ENCODE assay signal across 8 cellular contexts in the genomic region with DNA sequence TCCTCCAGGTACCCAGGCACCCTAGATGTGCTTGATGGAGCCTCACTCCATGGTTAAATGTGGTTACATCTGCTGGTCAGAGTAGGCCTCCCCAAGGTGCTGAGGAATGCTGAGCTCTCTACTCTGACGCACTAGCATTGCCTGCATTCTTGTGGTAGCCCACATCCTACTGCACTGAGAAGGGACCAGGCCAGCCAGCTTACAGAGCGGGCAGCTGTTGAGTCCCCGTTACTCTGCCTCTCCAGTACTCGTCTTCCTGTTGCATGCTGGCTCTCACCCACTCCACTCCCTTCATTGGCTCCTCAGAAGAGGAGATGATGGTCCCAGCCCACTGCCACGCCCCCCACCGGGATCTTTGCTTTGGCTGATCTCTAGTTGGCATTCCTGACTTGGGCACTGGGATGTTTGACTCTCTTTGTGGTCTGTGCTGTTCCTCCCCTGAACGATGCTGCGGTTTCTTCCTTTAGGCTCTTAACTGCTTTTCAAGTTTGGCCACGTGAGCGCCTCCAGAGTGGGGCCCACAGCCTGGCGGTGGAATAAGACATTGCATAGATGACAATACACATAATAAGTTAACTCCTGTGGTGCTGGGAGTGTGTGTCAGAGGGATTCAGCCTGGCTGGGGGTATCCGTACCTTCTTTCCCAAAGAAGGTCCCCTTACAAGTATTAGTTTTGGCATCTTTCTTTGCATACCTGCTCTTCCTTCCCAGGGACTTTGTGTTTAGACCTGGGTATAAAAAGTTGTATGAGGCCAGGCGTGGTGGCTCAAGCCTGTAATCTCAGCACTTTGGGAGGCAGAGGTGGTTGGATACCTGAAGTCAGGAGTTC. TPM values are rescaled to one million over a fixed set of nuclear protein-coding genes. Genes with fewer than 3 reads are reported as not detected.
DNase-seq lines count a peak whose midpoint lies in the region; ATAC-seq and TF ChIP-seq lines count a peak whose summit lies in the region.

No MANE protein-coding gene starts in this region.

- H3K9ac ChIP-seq in SK-N-SH, result peak overlapping the region; percentile 64

- H3K79me2 ChIP-seq in SK-N-SH (ENCODE audit: insufficient read depth), result no peaks in the 10 kb centered on the region

- peak overlapping the region; percentile 65 for H3K4me2 ChIP-seq in SK-N-SH

- H2AFZ ChIP-seq in SK-N-SH (ENCODE audit: low read depth), result peak overlapping the region; percentile 47

- intact Hi-C loops in left colon (cut with DNase I, micrococcal nuclease), result no loop called here

- POLR2A ChIA-PET in SK-N-SH (lab: Yijun Ruan, JAX), result no interaction called here

- peak overlapping the region; percentile 77 for H3K4me3 Mint-ChIP-seq in activated naive CD4-positive, alpha-beta T cell treated with anti-CD3 and anti-CD28 coated beads, Interleukin-2, amount 50 U/mL, for 24 hours

- H3K36me3 ChIP-seq in SK-N-SH (replicated peaks in 1 of 2; ENCODE audit: control insufficient read depth in 1 of 2, insufficient read depth in 2 of 2, low read length in 1 of 2), result peaks cover 0 to 9% of the 10 kb centered on the region in 2 experiments

- no peaks in the 10 kb centered on the region for H3K9me3 Mint-ChIP-seq in activated naive CD4-positive, alpha-beta T cell treated with anti-CD3 and anti-CD28 coated beads, Interleukin-2, amount 50 U/mL, for 24 hours

- TF ChIP-seq EP300 in SK-N-SH (IDR thresholded peaks at IDR 0.05; ENCODE audit: borderline replicate concordance in 1 of 2, low read depth in 1 of 2, low read length in 1 of 2), result peak; percentile 6 to 91; a peak in 2 of 4 replicates

- CTCF ChIA-PET in SK-N-SH (lab: Yijun Ruan, JAX), result interaction anchor here (4.8 kb wide), 1 partner anchor 12 kb away, joined by 32 read pairs; no protein-coding TSS in a partner anchor

- H3K4me3 ChIP-seq in SK-N-SH (ENCODE audit: low read depth in 2 of 2, low read length in 1 of 2), result no peak overlapping the region

- H3K27me3 ChIP-seq in SK-N-SH (ENCODE audit: insufficient read depth), result no peaks in the 10 kb centered on the region

- peaks cover 60% of the 10 kb centered on the region for H3K4me1 Mint-ChIP-seq in activated naive CD4-positive, alpha-beta T cell treated with anti-CD3 and anti-CD28 coated beads, Interleukin-2, amount 50 U/mL, for 24 hours

- ATAC-seq in HG03066 (IDR thresholded peaks at IDR 0.05; ENCODE audit: low read depth, unreplicated experiment) (peak; percentile 93), left colon (peak; percentile 40), HG02870 (IDR thresholded peaks at IDR 0.05; ENCODE audit: unreplicated experiment) (no peak)

- TF ChIP-seq RAD21 in SK-N-SH (IDR thresholded peaks at IDR 0.05; ENCODE audit: low read length), result no peak

- no peaks in the 10 kb centered on the region for H3K9me2 ChIP-seq in SK-N-SH

- H4K20me1 ChIP-seq in SK-N-SH (ENCODE audit: insufficient read depth), result no peaks in the 10 kb centered on the region

- WGBS in SK-N-SH (ENCODE audit: low lambda C conversion rate), result 22% methylated on average over 12 of the region's 13 CpGs

- no peaks in the 10 kb centered on the region for H3K27me3 Mint-ChIP-seq in activated naive CD4-positive, alpha-beta T cell treated with anti-CD3 and anti-CD28 coated beads, Interleukin-2, amount 50 U/mL, for 24 hours

- TF ChIP-seq CTCF in GM12873 (IDR thresholded peaks at IDR 0.05; ENCODE audit: insufficient read depth, low read depth, low read length, missing control alignments) (peak; percentile 38), SK-N-SH (IDR thresholded peaks at IDR 0.05) (peak; percentile 66)

- H3K9me3 ChIP-seq in SK-N-SH, result no peaks in the 10 kb centered on the region

- peak overlapping the region; percentile 78 to 98 for H3K27ac ChIP-seq in SK-N-SH (ENCODE audit: low read depth in 2 of 2, low read length in 1 of 2)

- H3K4me1 ChIP-seq in SK-N-SH (ENCODE audit: control insufficient read depth in 1 of 2, insufficient read depth in 2 of 2, low read depth in 1 of 2, low read length in 1 of 2), result peaks cover 0 to 25% of the 10 kb centered on the region in 2 experiments; a peak in 1 of 4 replicates

- no peaks in the 10 kb centered on the region for H3K36me3 Mint-ChIP-seq in activated naive CD4-positive, alpha-beta T cell treated with anti-CD3 and anti-CD28 coated beads, Interleukin-2, amount 50 U/mL, for 24 hours

- peak overlapping the region; percentile 93 for H3K27ac Mint-ChIP-seq in activated naive CD4-positive, alpha-beta T cell treated with anti-CD3 and anti-CD28 coated beads, Interleukin-2, amount 50 U/mL, for 24 hours

- peaks cover 26% of the 10 kb centered on the region for H3F3A ChIP-seq in SK-N-SH (replicated peaks; ENCODE audit: insufficient read depth)

- DNase-seq in SK-N-SH (no peak), left colon (peak; percentile 48 to 54), cerebellar cortex (ENCODE audit: low spot score) (no peak)
- DNase-seq in stimulated activated CD8-positive, alpha-beta memory T cell treated with anti-CD3 and anti-CD28 coated beads, Interleukin-7, amount 100 ng/mL, for 1 hour (ENCODE audit: low read depth in 2 of 2), result peak; percentile 20 to 24

TF ChIP-seq in SK-N-SH, 30 proteins besides CTCF, POLR2A, EP300 and RAD21 (continues in another document):
- TF ChIP-seq MXI1 (IDR thresholded peaks at IDR 0.05; ENCODE audit: low read depth, low read length) (no peak), POLR2AphosphoS5 (IDR thresholded peaks at IDR 0.05; ENCODE audit: low read depth, low read length) (peak; percentile 83), SMC3 (IDR thresholded peaks at IDR 0.05; ENCODE audit: low read depth, low read length) (no peak), TAF1 (IDR thresholded peaks at IDR 0.05; ENCODE audit: borderline replicate concordance, low read depth, low read length) (peak; percentile 77), TCF12 (IDR thresholded peaks at IDR 0.05) (peak; percentile 94), CHD2 (IDR thresholded peaks at IDR 0.05; ENCODE audit: low read length, partially characterized antibody) (no peak), FOXM1 (IDR thresholded peaks at IDR 0.05; ENCODE audit: low read depth) (peak; percentile 48; the same call in 1 of the 2 replicates), NFIC (IDR thresholded peaks at IDR 0.05; ENCODE audit: borderline replicate concordance) (peak; percentile 10; the same call in 1 of the 2 replicates), RCOR1 (IDR thresholded peaks at IDR 0.05; ENCODE audit: low read length) (no peak), SIN3A (IDR thresholded peaks at IDR 0.05; ENCODE audit: borderline replicate concordance, low read depth, low read length) (peak; percentile 57), FOSL2 (IDR thresholded peaks at IDR 0.05; ENCODE audit: borderline replicate concordance, low read depth) (peak; percentile 63; the same call in 1 of the 2 replicates), RFX5 (IDR thresholded peaks at IDR 0.05; ENCODE audit: low read length) (no peak), RXRA (IDR thresholded peaks at IDR 0.05; ENCODE audit: borderline replicate concordance, low read depth) (peak; percentile 72; the same call in 1 of the 2 replicates), MEF2A (IDR thresholded peaks at IDR 0.05; ENCODE audit: borderline replicate concordance, low read depth) (no peak), JUND (IDR thresholded peaks at IDR 0.05) (peak; percentile 27)
- TF ChIP-seq, protein P1, sequence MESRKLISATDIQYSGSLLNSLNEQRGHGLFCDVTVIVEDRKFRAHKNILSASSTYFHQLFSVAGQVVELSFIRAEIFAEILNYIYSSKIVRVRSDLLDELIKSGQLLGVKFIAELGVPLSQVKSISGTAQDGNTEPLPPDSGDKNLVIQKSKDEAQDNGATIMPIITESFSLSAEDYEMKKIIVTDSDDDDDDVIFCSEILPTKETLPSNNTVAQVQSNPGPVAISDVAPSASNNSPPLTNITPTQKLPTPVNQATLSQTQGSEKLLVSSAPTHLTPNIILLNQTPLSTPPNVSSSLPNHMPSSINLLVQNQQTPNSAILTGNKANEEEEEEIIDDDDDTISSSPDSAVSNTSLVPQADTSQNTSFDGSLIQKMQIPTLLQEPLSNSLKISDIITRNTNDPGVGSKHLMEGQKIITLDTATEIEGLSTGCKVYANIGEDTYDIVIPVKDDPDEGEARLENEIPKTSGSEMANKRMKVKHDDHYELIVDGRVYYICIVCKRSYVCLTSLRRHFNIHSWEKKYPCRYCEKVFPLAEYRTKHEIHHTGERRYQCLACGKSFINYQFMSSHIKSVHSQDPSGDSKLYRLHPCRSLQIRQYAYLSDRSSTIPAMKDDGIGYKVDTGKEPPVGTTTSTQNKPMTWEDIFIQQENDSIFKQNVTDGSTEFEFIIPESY (IDR thresholded peaks at IDR 0.05; ENCODE audit: borderline replicate concordance, low read depth), result no peak; the same call in 1 of the 2 replicates
- TF ChIP-seq, protein P2, sequence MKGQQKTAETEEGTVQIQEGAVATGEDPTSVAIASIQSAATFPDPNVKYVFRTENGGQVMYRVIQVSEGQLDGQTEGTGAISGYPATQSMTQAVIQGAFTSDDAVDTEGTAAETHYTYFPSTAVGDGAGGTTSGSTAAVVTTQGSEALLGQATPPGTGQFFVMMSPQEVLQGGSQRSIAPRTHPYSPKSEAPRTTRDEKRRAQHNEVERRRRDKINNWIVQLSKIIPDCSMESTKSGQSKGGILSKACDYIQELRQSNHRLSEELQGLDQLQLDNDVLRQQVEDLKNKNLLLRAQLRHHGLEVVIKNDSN (IDR thresholded peaks at IDR 0.05; ENCODE audit: borderline replicate concordance, low read depth), result peak; percentile 87
- TF ChIP-seq, protein P3, sequence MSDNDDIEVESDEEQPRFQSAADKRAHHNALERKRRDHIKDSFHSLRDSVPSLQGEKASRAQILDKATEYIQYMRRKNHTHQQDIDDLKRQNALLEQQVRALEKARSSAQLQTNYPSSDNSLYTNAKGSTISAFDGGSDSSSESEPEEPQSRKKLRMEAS (IDR thresholded peaks at IDR 0.05; ENCODE audit: low read depth), result peak; percentile 95
- TF ChIP-seq, protein P4, sequence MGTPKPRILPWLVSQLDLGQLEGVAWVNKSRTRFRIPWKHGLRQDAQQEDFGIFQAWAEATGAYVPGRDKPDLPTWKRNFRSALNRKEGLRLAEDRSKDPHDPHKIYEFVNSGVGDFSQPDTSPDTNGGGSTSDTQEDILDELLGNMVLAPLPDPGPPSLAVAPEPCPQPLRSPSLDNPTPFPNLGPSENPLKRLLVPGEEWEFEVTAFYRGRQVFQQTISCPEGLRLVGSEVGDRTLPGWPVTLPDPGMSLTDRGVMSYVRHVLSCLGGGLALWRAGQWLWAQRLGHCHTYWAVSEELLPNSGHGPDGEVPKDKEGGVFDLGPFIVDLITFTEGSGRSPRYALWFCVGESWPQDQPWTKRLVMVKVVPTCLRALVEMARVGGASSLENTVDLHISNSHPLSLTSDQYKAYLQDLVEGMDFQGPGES (IDR thresholded peaks at IDR 0.05; ENCODE audit: low read depth, low read length), result no peak

RNA-seq across cellular contexts. Expression of a gene that starts 18.6 kb away (rescaled TPM):
- 17.8 and 20.6 TPM in 2 replicates for polyA plus RNA-seq in SK-N-SH (2012; rRNA removed)
- polyA plus RNA-seq in SK-N-SH (2012; cell fraction: cytosol; rRNA removed), result 9.1 and 13.7 TPM in 2 replicates
- 50.0 and 58.2 TPM in 2 replicates for polyA plus RNA-seq in SK-N-SH (2012; cell fraction: nucleus; rRNA removed)
- total RNA-seq in left colon, result 10 to 100 TPM; 10.1 to 22.7 TPM

Comparison
In these comparisons a context has a peak if more than half of its experiments do, and no peak if none do; other contexts are left out.
1. DNase-seq: peak in left colon (2 of 2) and stimulated activated CD8-positive, alpha-beta memory T cell treated with anti-CD3 and anti-CD28 coated beads, Interleukin-7, amount 100 ng/mL, for 1 hour (2 of 2); none in SK-N-SH (single experiment) and cerebellar cortex (single experiment).